ENCODE assay signal across 18 cellular contexts in the genomic region with DNA sequence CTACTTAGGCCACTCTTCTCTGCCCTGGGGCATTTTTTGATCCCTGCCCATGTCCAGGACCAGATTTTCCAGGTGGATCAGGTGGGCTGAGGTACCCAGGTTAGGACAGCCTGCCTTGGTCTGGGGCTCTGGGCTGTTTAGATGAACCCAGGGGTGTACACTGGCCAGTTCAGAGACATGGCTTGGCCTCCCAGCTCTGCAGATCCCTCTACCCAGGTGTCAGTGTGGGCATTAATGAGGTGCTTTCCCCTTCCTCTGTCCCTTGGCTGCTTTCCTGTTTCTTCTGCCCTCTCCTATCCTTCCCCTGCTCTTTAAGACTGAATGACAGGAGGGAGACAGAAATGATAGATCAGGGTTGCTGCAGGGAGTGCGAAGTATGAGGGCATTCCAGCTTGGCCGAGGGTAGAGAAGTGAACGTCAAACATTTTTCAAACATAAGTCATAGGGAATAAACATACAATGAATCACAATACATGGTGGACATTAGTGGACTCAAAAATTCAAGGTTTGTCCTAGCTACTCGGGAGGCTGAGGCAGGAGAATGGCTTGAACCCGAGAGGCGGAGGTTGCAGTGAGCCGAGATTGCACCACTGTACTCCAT. TPM values are rescaled to one million over a fixed set of nuclear protein-coding genes. Genes with fewer than 3 reads are reported as not detected.
DNase-seq lines count a peak whose midpoint lies in the region; ATAC-seq, FAIRE-seq and TF ChIP-seq lines count a peak whose summit lies in the region.
"Had no signal": no experiment of that assay in that cellular context is flagged by ENCODE, and none has a peak within 500 bp of the region (broad histone marks: within the 10 kb centered on the region; RNA-seq: fewer than 3 reads in every experiment).

No MANE protein-coding gene starts in this region.

- CTCF ChIA-PET in HepG2 (lab: Yijun Ruan, JAX; ENCODE audit: low intra/inter-chr PET ratio, low total read pairs) = no interaction called here

- WGBS in HepG2 (ENCODE audit: low lambda C conversion rate) = 47% methylated on average over 7 of the region's 7 CpGs
- WGBS in right lobe of liver (ENCODE audit: insufficient coverage, low coverage, low lambda C conversion rate, missing lambda C conversion rate) = 81% methylated on average over 6 of the region's 7 CpGs

- BruUV-seq in HepG2 (replicated peaks; lab: Mats Ljungman, UMichigan) = no TSS peak

- H3K4me3 ChIP-seq in HepG2 (replicated peaks in 1 of 3; ENCODE audit: insufficient read depth in 1 of 3, low read depth in 2 of 3, low read length in 3 of 3) = no peak overlapping the region
- no peak overlapping the region for H3K4me3 ChIP-seq in right lobe of liver
- H3K4me3 ChIP-seq: heart left ventricle, left lung, spleen, testis had no signal

- H2AFZ ChIP-seq in HepG2 (ENCODE audit: low read length) = no peak overlapping the region

- H4K20me1 ChIP-seq in HepG2 (ENCODE audit: insufficient read depth, low read length) = no peaks in the 10 kb centered on the region

- H3K36me3 ChIP-seq in HepG2 (replicated peaks in 1 of 2; ENCODE audit: control insufficient read depth in 1 of 2, insufficient read depth in 2 of 2, low read length in 2 of 2) (no peaks in the 10 kb centered on the region), right lobe of liver (peaks cover 0 to 11% (median 0%) of the 10 kb centered on the region in 4 donors)
- H3K36me3 ChIP-seq: heart left ventricle, left lung, spleen had no signal

- H3K9me3 ChIP-seq in HepG2 (ENCODE audit: low read length) = no peaks in the 10 kb centered on the region
- no peaks in the 10 kb centered on the region for H3K9me3 ChIP-seq in right lobe of liver
- H3K9me3 ChIP-seq: heart left ventricle, left lung, spleen, testis had no signal

- FAIRE-seq in HepG2 (lab: Jason Lieb, UNC) = no peak
- FAIRE-seq: A204.1, GM19239 had no signal

- TF ChIP-seq CTCF in HepG2 (CRISPR knock-in tag; IDR thresholded peaks at IDR 0.05) (no peak), right lobe of liver (IDR thresholded peaks at IDR 0.05) (no peak)

- intact Hi-C loops in HepG2 (cut with micrococcal nuclease; ENCODE audit: unreplicated experiment) = no loop called here
- intact Hi-C loops in right lobe of liver (cut with DNase I) = no loop called here

- H3K79me2 ChIP-seq in HepG2 (ENCODE audit: insufficient read depth, low read length) = no peaks in the 10 kb centered on the region

- TF ChIP-seq EP300 in HepG2 (IDR thresholded peaks at IDR 0.05; ENCODE audit: low read depth in 2 of 2, low read length in 2 of 2) (no peak), HepG2 (CRISPR knock-in tag; IDR thresholded peaks at IDR 0.05; ENCODE audit: borderline replicate concordance) (no peak)

- H3K27me3 ChIP-seq in HepG2 (ENCODE audit: control insufficient read depth in 1 of 2, insufficient read depth in 2 of 2, low read length in 2 of 2) (no peaks in the 10 kb centered on the region), right lobe of liver (no peaks in the 10 kb centered on the region)
- H3K27me3 ChIP-seq: heart left ventricle, left lung, testis had no signal

- H3K9ac ChIP-seq in HepG2 (ENCODE audit: insufficient read depth, low read depth, low read length) = no peak overlapping the region

- ATAC-seq in HepG2 (peak; percentile 16; the same call in 2 of the 3 replicates), right lobe of liver (no peak)
- ATAC-seq: activated T-cell treated with anti-CD3 and anti-CD28 coated beads, Interleukin-2, amount 50 U/mL, for 72 hours; left lung had no signal

- in situ Hi-C loops in HepG2 (cut with HindIII; ENCODE audit: extremely low pct_ligation_motif_present, low pct_unique_long_range_greater_than_20kb) (loop anchor here (5.0 kb wide), 1 partner anchor 65 kb away; the partner anchor contains the start of gene MASP1), G401 (cut with HindIII; ENCODE audit: low sequenced_read_pairs) (no loop called here)

- peaks cover 11% of the 10 kb centered on the region for H3K4me1 ChIP-seq in HepG2 (ENCODE audit: insufficient read depth, low read length)
- peaks cover 0 to 17% (median 3%) of the 10 kb centered on the region in 4 donors for H3K4me1 ChIP-seq in right lobe of liver
- H3K4me1 ChIP-seq: heart left ventricle, left lung, spleen, testis had no signal

- TF ChIP-seq POLR2A in HepG2 (IDR thresholded peaks at IDR 0.05; ENCODE audit: insufficient read depth in 1 of 2, low read depth in 2 of 2, low read length in 2 of 2) (no peak), right lobe of liver (IDR thresholded peaks at IDR 0.05) (no peak)

- DNase-seq in HepG2 (ENCODE audit: low spot score) (no peak), right lobe of liver (no peak), T1000 (lab: John Stamatoyannopoulos, UW) (peak; percentile 47), fibroblast of the conjunctiva (ENCODE audit: low read depth) (peak; percentile 30), G401 (ENCODE audit: low spot score) (no peak), midbrain (lab: John Stamatoyannopoulos, UW) (no peak), SHP77 (lab: John Stamatoyannopoulos, UW) (no peak)
- DNase-seq in activated CD4-positive, CD25-positive, alpha-beta regulatory T cell (lab: John Stamatoyannopoulos, UW) = no peak
- DNase-seq: activated CD4-positive, alpha-beta T cell treated with anti-CD3 and anti-CD28 coated beads, Interleukin-2, amount 10 ng/mL, durations not matched to agents 24 days and 14 days; activated T-cell treated with anti-CD3 and anti-CD28 coated beads, Interleukin-2, amount 50 U/mL, for 72 hours; effector CD8-positive, alpha-beta T cell; heart left ventricle; left lung; spleen; testis had no signal

- POLR2A ChIA-PET in HepG2 (lab: Yijun Ruan, JAX) = no interaction called here

- H3K4me2 ChIP-seq in HepG2 (ENCODE audit: low read depth, low read length) = no peak overlapping the region

- TF ChIP-seq RAD21 in HepG2 (CRISPR knock-in tag; IDR thresholded peaks at IDR 0.05) = no peak

- H3K27ac ChIP-seq in HepG2 (ENCODE audit: extremely low read length, insufficient read depth, low read length) (no peak overlapping the region), right lobe of liver (no peak overlapping the region)
- H3K27ac ChIP-seq: heart left ventricle, left lung, spleen, testis had no signal

TF ChIP-seq in HepG2, 621 proteins besides CTCF, POLR2A, EP300 and RAD21:
- no peak for TF ChIP-seq NFRKB (IDR thresholded peaks at IDR 0.05)
- TF ChIP-seq FOSL2 (CRISPR knock-in tag; IDR thresholded peaks at IDR 0.05) = 0 out of 2 replicates have a peak, but pooled peaks have one; percentile 16

RNA-seq across cellular contexts. Expression of gene RTP1, which starts 30.5 kb away (rescaled TPM):
- total RNA-seq in HepG2 (2016; rRNA removed; fragmentation: Illumina TruSeq; extraction: Trizol) (not detected in 2 replicates), right lobe of liver (not detected)
- not detected in 2 replicates for total RNA-seq in HepG2 (2016; cell fraction: cytosol; rRNA removed; fragmentation: Illumina TruSeq; extraction: Trizol; ENCODE audit: low read depth)
- total RNA-seq in HepG2 (2016; cell fraction: insoluble cytoplasmic fraction; rRNA removed; fragmentation: Illumina TruSeq; extraction: Trizol) = not detected in 2 replicates
- not detected in 2 replicates for total RNA-seq in HepG2 (2016; cell fraction: membrane; rRNA removed; fragmentation: Illumina TruSeq; extraction: Trizol)
- total RNA-seq in HepG2 (2016; cell fraction: nucleus; rRNA removed; fragmentation: Illumina TruSeq; extraction: Trizol) = not detected in 2 replicates
- not detected in 2 replicates for polyA plus RNA-seq in HepG2 (2011; rRNA removed)
- not detected in 2 replicates for polyA plus RNA-seq in HepG2 (2011; cell fraction: cytosol; rRNA removed)
- polyA plus RNA-seq in HepG2 (2011; cell fraction: nucleus; rRNA removed) = not detected in 2 replicates
- polyA plus RNA-seq in HepG2 (2012) = not detected in 2 replicates
- polyA plus RNA-seq in HepG2 (2016; cell fraction: cytosol; fragmentation: Illumina TruSeq; extraction: Trizol; ENCODE audit: low read depth) = not detected in 2 replicates
- not detected in 2 replicates for polyA plus RNA-seq in HepG2 (2016; cell fraction: insoluble cytoplasmic fraction; fragmentation: Illumina TruSeq; extraction: Trizol; ENCODE audit: low read depth)
- polyA plus RNA-seq in HepG2 (2016; cell fraction: membrane; fragmentation: Illumina TruSeq; extraction: Trizol; ENCODE audit: low read depth) = not detected in 2 replicates
- polyA plus RNA-seq in HepG2 (2016; cell fraction: nucleus; fragmentation: Illumina TruSeq; extraction: Trizol; ENCODE audit: insufficient read depth, low read depth) = not detected in 2 replicates
- polyA minus RNA-seq in HepG2 (2011; rRNA and poly(A)+ RNA removed; ENCODE audit: low replicate concordance) = not detected in 2 replicates
- not detected in 2 replicates for polyA minus RNA-seq in HepG2 (2011; cell fraction: cytosol; rRNA and poly(A)+ RNA removed)
- not detected in 2 replicates for polyA minus RNA-seq in HepG2 (2011; cell fraction: nucleus; rRNA and poly(A)+ RNA removed)
- total RNA-seq in G401 (2014; rRNA removed; shearing (Covaris generic)) = not detected in 2 replicates
- total RNA-seq: activated CD4-positive, alpha-beta T cell treated with anti-CD3 and anti-CD28 coated beads, Interleukin-2, amount 10 ng/mL, durations not matched to agents 24 days and 14 days; activated T-cell treated with anti-CD3 and anti-CD28 coated beads, Interleukin-2, amount 50 U/mL, for 72 hours; left lung; spleen; T-helper 1 cell treated with Interleukin-12 subunit alpha and Interleukin-12 subunit beta and Interleukin-4 antibody, amounts not matched to agents 30 ng/mL and 1 ng/mL, for 36 hours had no signal
- polyA plus RNA-seq: heart left ventricle, spleen had no signal

Comparison
In these comparisons a context has a peak if more than half of its experiments do, and no peak if none do; other contexts are left out.
1. DNase-seq: peak in T1000 (single experiment) and fibroblast of the conjunctiva (single experiment); none in HepG2 (single experiment), right lobe of liver (0 of 3), G401 (single experiment), activated CD4-positive, CD25-positive, alpha-beta regulatory T cell (0 of 4), midbrain (single experiment) and SHP77 (0 of 2).